Comparison of ENCODE assay signal across 1 cellular context in genomic region chr9:131590907-131591844, GRCh38.
TF ChIP-seq lines count a peak whose summit lies in the region.

No MANE protein-coding gene starts in this region.

TF ChIP-seq in K562, 482 proteins besides CTCF, POLR2A, EP300 and RAD21 (continued from another document):
- TF ChIP-seq BRF2 (IDR thresholded peaks at IDR 0.05; ENCODE audit: borderline replicate concordance, insufficient read depth, insufficient read length) (no peak), CREM (IDR thresholded peaks at IDR 0.05; ENCODE audit: low read depth) (0 out of 2 replicates have a peak, but pooled peaks have one; percentile 17), KAT2B (IDR thresholded peaks at IDR 0.05; ENCODE audit: low read depth, low read length) (no peak), USF1 (CRISPR knock-in tag; IDR thresholded peaks at IDR 0.05) (peak; percentile 39; the same call in 1 of the 2 replicates), ATF2 (CRISPR knock-in tag; IDR thresholded peaks at IDR 0.05) (no peak), ERF (CRISPR knock-in tag; IDR thresholded peaks at IDR 0.05) (no peak)
